ENCODE assay signal across 8 cellular contexts in the genomic region with DNA sequence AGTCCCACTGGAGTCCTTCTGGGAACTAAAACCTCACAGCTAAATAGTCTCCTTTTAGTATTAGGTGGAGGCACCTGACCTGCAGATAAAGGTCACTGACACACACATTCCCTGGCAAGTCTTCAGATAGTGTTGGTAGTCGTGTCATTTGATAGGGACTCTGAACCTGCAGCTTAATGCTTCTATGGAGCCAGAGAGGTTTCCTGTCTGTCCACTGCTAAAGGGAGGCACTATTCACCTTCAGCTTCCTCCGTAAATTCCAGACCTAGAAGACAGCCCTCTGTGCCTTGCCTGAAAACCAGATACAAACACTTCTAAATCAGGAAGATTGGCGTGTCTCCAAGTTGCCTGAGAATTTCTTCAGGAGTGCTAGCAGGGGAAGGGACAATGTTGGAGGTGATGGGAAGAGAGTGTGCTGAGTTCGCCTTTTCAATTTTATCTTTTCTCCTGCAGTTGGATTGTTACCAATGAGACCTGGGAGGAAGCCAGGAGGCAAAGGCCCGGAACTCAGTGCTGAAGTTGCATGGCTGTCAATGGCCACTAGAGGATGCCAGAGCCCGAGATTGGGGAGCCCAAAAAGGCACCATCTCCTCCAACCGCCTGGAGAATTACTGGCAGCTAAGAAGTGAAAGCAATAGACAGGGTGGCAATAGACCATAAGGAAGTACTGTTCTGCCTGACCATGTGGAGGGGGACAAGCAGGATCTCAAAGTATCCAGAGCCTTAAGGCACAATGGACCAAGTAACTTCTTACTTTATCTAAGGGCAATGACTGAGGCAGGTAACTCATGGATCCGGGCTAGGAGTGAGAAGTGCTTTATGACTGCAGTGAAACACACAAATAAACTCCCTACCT.
DNase-seq lines count a peak whose midpoint lies in the region; ATAC-seq, FAIRE-seq and TF ChIP-seq lines count a peak whose summit lies in the region.

No MANE protein-coding gene starts in this region.

- no peak overlapping the region for H3K4me2 ChIP-seq in K562 (ENCODE audit: insufficient read depth, low read length)

- CTCF ChIA-PET in K562 (lab: Yijun Ruan, JAX; ENCODE audit: low intra/inter-chr PET ratio), result no interaction called here

- peak; percentile 91 to 92 for TF ChIP-seq RAD21 in K562 (CRISPR knock-in tag; conservative IDR thresholded peaks at IDR 0.05 in 1 of 2, IDR thresholded peaks at IDR 0.05 in 1 of 2)

- no peak overlapping the region for H3K9ac ChIP-seq in K562 (ENCODE audit: insufficient read depth in 1 of 2, low read depth in 2 of 2, low read length in 2 of 2)

- peak overlapping the region; percentile 73 for H2AFZ ChIP-seq in K562 (ENCODE audit: low read depth, low read length)

- peak; percentile 96 for ATAC-seq in HG02943 (IDR thresholded peaks at IDR 0.05; ENCODE audit: low read depth, unreplicated experiment)
- peak; percentile 99 for ATAC-seq in K562

- TF ChIP-seq EP300 in K562 (IDR thresholded peaks at IDR 0.05; ENCODE audit: low read length), result no peak

- no peaks in the 10 kb centered on the region for H3K27me3 ChIP-seq in K562 (ENCODE audit: control insufficient read depth in 2 of 2, insufficient read depth in 2 of 2, low read length in 2 of 2)

- TF ChIP-seq POLR2A in K562 (conservative IDR thresholded peaks at IDR 0.05), result no peak

- POLR2A ChIA-PET in K562 (lab: Yijun Ruan, JAX), result interaction anchor here (0.5 kb wide), 1 partner anchor 82 kb away, joined by 3 read pairs; no protein-coding TSS in a partner anchor

- H3K9me1 ChIP-seq in K562 (ENCODE audit: control insufficient read depth, insufficient read depth, low read length), result no peaks in the 10 kb centered on the region

- peak; percentile 94 to 97 (median 96) for TF ChIP-seq CTCF in K562 (IDR thresholded peaks at IDR 0.05 in 2 of 3, conservative IDR thresholded peaks at IDR 0.05 in 1 of 3; ENCODE audit: insufficient read depth in 2 of 3, low read depth in 1 of 3, low read length in 3 of 3)

- WGBS in K562 (ENCODE audit: insufficient coverage, low coverage, missing lambda C conversion rate), result 22% methylated on average over 8 of the region's 8 CpGs

- FAIRE-seq in A204.1 (lab: Jason Lieb, UNC) (peak; percentile 11), GM18507 (lab: Jason Lieb, UNC) (peak; percentile 94), TTC549 (lab: Jason Lieb, UNC) (peak; percentile 83), K562 (lab: Jason Lieb, UNC) (peak; percentile 48)

- H3K9me3 ChIP-seq in K562 (replicated peaks; ENCODE audit: control insufficient read depth, insufficient read depth, low read depth, low read length), result no peaks in the 10 kb centered on the region

- no peak overlapping the region for H3K27ac ChIP-seq in K562 (ENCODE audit: extremely low read depth, low read depth, low read length)

- H3K4me3 ChIP-seq in K562, result no peak overlapping the region

- no TSS peak for BruUV-seq in K562 (replicated peaks; lab: Mats Ljungman, UMichigan)

- intact Hi-C loops in K562 (cut with micrococcal nuclease), result loop anchor here (2.0 to 5.0 kb wide), 2 partner anchors 53 to 950 kb away; no protein-coding TSS in a partner anchor

- no peaks in the 10 kb centered on the region for H3K36me3 ChIP-seq in K562 (ENCODE audit: control insufficient read depth, insufficient read depth, low read length)

- H4K20me1 ChIP-seq in K562 (replicated peaks; ENCODE audit: control insufficient read depth, insufficient read depth, low read length), result no peaks in the 10 kb centered on the region

- DNase-seq in GM18507 (ENCODE audit: extremely low spot score, insufficient read length, low read depth) (no peak), NCI-H2081 treated with DMSO at 0.1 percent for 48 hours (lab: John Stamatoyannopoulos, UW) (peak; percentile 34), K562 (ENCODE audit: extremely low read depth in 1 of 4, low spot score in 3 of 4) (peak; percentile 52 to 78 (median 62)), iPS-NIHi7 (ENCODE audit: extremely low spot score) (peak; percentile 88)
- peak; percentile 18 to 39 for DNase-seq in stimulated activated CD4-positive, alpha-beta T cell treated with anti-CD3 and anti-CD28 coated beads, Interleukin-15, amount 100 ng/mL, for 1 hour (ENCODE audit: low read depth in 1 of 2, low spot score in 1 of 2)

- no peaks in the 10 kb centered on the region for H3K79me2 ChIP-seq in K562 (ENCODE audit: control insufficient read depth, insufficient read depth, low read length)

- no peaks in the 10 kb centered on the region for H3K4me1 ChIP-seq in K562 (replicated peaks in 1 of 2; ENCODE audit: control insufficient read depth in 2 of 2, insufficient read depth in 2 of 2, low read length in 2 of 2)

- in situ Hi-C loops in K562 (cut with MboI), result no loop called here

TF ChIP-seq in K562, 482 proteins besides CTCF, POLR2A, EP300 and RAD21 (continues in another document):
- TF ChIP-seq RCOR1 (IDR thresholded peaks at IDR 0.05; ENCODE audit: borderline replicate concordance in 1 of 2, low read depth in 2 of 2, low read length in 2 of 2), result 0 out of 4 replicates have a peak, but pooled peaks of 1 of the 2 experiments have one; percentile 37
- TF ChIP-seq, protein P1, sequence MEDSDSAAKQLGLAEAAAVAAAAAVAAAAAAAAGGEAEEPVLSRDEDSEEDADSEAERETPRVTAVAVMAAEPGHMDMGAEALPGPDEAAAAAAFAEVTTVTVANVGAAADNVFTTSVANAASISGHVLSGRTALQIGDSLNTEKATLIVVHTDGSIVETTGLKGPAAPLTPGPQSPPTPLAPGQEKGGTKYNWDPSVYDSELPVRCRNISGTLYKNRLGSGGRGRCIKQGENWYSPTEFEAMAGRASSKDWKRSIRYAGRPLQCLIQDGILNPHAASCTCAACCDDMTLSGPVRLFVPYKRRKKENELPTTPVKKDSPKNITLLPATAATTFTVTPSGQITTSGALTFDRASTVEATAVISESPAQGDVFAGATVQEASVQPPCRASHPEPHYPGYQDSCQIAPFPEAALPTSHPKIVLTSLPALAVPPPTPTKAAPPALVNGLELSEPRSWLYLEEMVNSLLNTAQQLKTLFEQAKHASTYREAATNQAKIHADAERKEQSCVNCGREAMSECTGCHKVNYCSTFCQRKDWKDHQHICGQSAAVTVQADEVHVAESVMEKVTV (CRISPR knock-in tag; IDR thresholded peaks at IDR 0.05), result peak; percentile 83
- no peak for TF ChIP-seq FOSL1 (tag; conservative IDR thresholded peaks at IDR 0.05)
- TF ChIP-seq ZNF239 (CRISPR knock-in tag; IDR thresholded peaks at IDR 0.05), result no peak
- TF ChIP-seq, protein P2, sequence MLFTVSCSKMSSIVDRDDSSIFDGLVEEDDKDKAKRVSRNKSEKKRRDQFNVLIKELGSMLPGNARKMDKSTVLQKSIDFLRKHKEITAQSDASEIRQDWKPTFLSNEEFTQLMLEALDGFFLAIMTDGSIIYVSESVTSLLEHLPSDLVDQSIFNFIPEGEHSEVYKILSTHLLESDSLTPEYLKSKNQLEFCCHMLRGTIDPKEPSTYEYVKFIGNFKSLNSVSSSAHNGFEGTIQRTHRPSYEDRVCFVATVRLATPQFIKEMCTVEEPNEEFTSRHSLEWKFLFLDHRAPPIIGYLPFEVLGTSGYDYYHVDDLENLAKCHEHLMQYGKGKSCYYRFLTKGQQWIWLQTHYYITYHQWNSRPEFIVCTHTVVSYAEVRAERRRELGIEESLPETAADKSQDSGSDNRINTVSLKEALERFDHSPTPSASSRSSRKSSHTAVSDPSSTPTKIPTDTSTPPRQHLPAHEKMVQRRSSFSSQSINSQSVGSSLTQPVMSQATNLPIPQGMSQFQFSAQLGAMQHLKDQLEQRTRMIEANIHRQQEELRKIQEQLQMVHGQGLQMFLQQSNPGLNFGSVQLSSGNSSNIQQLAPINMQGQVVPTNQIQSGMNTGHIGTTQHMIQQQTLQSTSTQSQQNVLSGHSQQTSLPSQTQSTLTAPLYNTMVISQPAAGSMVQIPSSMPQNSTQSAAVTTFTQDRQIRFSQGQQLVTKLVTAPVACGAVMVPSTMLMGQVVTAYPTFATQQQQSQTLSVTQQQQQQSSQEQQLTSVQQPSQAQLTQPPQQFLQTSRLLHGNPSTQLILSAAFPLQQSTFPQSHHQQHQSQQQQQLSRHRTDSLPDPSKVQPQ (CRISPR knock-in tag; IDR thresholded peaks at IDR 0.05; ENCODE audit: borderline replicate concordance), result no peak
- peak; percentile 53; the same call in 1 of the 2 replicates for TF ChIP-seq LCOR (CRISPR knock-in tag; IDR thresholded peaks at IDR 0.05)
- TF ChIP-seq SPI1 (IDR thresholded peaks at IDR 0.05; ENCODE audit: borderline replicate concordance, low read depth, low read length), result peak; percentile 49; the same call in 1 of the 2 replicates
- TF ChIP-seq HES1 (IDR thresholded peaks at IDR 0.05; ENCODE audit: low read depth), result no peak
- TF ChIP-seq ZNF507 (tag; conservative IDR thresholded peaks at IDR 0.05), result no peak
- TF ChIP-seq HSF4 (CRISPR knock-in tag; IDR thresholded peaks at IDR 0.05; ENCODE audit: borderline replicate concordance), result no peak
- no peak for TF ChIP-seq MTA2 (IDR thresholded peaks at IDR 0.05; ENCODE audit: low read depth)
- no peak for TF ChIP-seq SREBF2 (CRISPR knock-in tag; IDR thresholded peaks at IDR 0.05)
- TF ChIP-seq, protein P3, sequence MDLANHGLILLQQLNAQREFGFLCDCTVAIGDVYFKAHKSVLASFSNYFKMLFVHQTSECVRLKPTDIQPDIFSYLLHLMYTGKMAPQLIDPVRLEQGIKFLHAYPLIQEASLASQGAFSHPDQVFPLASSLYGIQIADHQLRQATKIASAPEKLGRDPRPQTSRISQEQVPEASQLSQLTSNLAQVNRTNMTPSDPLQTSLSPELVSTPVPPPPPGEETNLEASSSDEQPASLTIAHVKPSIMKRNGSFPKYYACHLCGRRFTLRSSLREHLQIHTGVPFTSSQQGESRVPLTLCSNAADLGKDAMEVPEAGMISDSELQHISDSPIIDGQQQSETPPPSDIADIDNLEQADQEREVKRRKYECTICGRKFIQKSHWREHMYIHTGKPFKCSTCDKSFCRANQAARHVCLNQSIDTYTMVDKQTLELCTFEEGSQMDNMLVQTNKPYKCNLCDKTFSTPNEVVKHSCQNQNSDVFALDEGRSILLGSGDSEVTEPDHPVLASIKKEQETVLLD (IDR thresholded peaks at IDR 0.05), result no peak
- peak; percentile 22; the same call in 1 of the 2 replicates for TF ChIP-seq L3MBTL2 (IDR thresholded peaks at IDR 0.05)
- no peak for TF ChIP-seq POLR2AphosphoS5 (IDR thresholded peaks at IDR 0.05; ENCODE audit: control insufficient read depth, insufficient read depth, low read depth, low read length)
- TF ChIP-seq NUFIP1 (IDR thresholded peaks at IDR 0.05; ENCODE audit: partially characterized antibody), result no peak
- TF ChIP-seq SRSF3 (IDR thresholded peaks at IDR 0.05; ENCODE audit: insufficient read depth, low read length), result no peak
- peak; percentile 87 for TF ChIP-seq SMC3 (conservative IDR thresholded peaks at IDR 0.05; ENCODE audit: insufficient read depth, low read depth, low read length)
